In the genomic region with DNA sequence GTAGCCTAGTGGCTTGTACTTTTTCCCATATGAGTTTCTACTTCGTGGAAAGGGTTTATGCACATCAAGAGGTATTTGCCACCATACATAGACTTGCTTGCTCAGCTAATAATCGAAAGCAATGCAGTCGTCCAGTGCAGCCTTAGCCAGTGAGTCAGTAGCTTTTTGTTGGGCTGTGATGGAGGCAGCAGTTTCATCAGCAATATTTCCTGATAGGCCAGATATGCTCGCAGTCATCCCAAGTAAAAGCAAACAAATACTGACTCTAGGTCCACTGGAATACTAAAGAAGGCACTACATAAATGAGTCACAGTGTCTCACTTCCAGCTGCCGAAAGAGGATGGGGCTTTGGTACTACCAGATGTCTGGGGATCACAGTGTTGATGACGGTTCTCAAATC, we compare ENCODE assay signal across 9 cellular contexts. TPM values are rescaled to one million over a fixed set of nuclear protein-coding genes. Genes with fewer than 3 reads are reported as not detected.
DNase-seq lines count a peak whose midpoint lies in the region; TF ChIP-seq lines count a peak whose summit lies in the region.
"Had no signal": no experiment of that assay in that cellular context is flagged by ENCODE, and none has a peak within 500 bp of the region (broad histone marks: within the 10 kb centered on the region; RNA-seq: fewer than 3 reads in every experiment).

No MANE protein-coding gene starts in this region.

- no peak overlapping the region for H3K4ac ChIP-seq in mesenchymal stem cell (ENCODE audit: low read depth in 1 of 2, low read length in 2 of 2)

- H3K23ac ChIP-seq in mesenchymal stem cell (ENCODE audit: low read length in 2 of 2): no peak overlapping the region

- no peak overlapping the region for H3K18ac ChIP-seq in mesenchymal stem cell (ENCODE audit: low read depth in 1 of 2, low read length in 2 of 2)

- in situ Hi-C loops in brain microvascular endothelial cell (cut with HindIII; ENCODE audit: low pct_ligation_motif_present, low sequenced_read_pairs): no loop called here

- H2BK120ac ChIP-seq in mesenchymal stem cell (ENCODE audit: low read depth, low read length): no peak overlapping the region

- H2BK15ac ChIP-seq in mesenchymal stem cell (ENCODE audit: low read depth, poor library complexity, severe bottlenecking): no peak overlapping the region

- no peak overlapping the region for H2AFZ ChIP-seq in mesenchymal stem cell (ENCODE audit: low read depth, low read length)

- H3K9ac ChIP-seq in mesenchymal stem cell (ENCODE audit: low read length): no peak overlapping the region

- H2BK5ac ChIP-seq in mesenchymal stem cell (ENCODE audit: low read depth, low read length, poor library complexity, severe bottlenecking): no peak overlapping the region

- no peak overlapping the region for H3K14ac ChIP-seq in mesenchymal stem cell (ENCODE audit: low read length in 2 of 2)

- H2AK5ac ChIP-seq in mesenchymal stem cell (ENCODE audit: low read length, severe bottlenecking): no peak overlapping the region

- peak; percentile 82 for DNase-seq in AG10803 (ENCODE audit: low read depth)
- peak; percentile 57 for DNase-seq in HK-2 (ENCODE audit: unreplicated experiment)
- peak; percentile 96 for DNase-seq in brain microvascular endothelial cell
- peak; percentile 98 for DNase-seq in mesenchymal stem cell
- no peak for DNase-seq in effector CD4-positive, alpha-beta T cell
- DNase-seq in SK-N-DZ (ENCODE audit: low spot score): no peak
- no peak for DNase-seq in NCI-H2029 (lab: John Stamatoyannopoulos, UW)
- no peak for DNase-seq in MV-4-11 (lab: John Stamatoyannopoulos, UW)
- DNase-seq: aorta had no signal

- H4K8ac ChIP-seq in mesenchymal stem cell (ENCODE audit: low read length): no peak overlapping the region

- H3K4me1 ChIP-seq in mesenchymal stem cell (ENCODE audit: control insufficient read depth, insufficient read depth, low read depth, low read length): peaks cover 23% of the 10 kb centered on the region

- H4K91ac ChIP-seq in mesenchymal stem cell (ENCODE audit: low read length): no peak overlapping the region

- no peak overlapping the region for H2BK12ac ChIP-seq in mesenchymal stem cell (ENCODE audit: low read length in 2 of 2)

- no peak overlapping the region for H3K4me3 ChIP-seq in AG10803 (ENCODE audit: low read length)
- H3K4me3 ChIP-seq in brain microvascular endothelial cell (ENCODE audit: low read depth, low read length): no peak overlapping the region
- H3K4me3 ChIP-seq in mesenchymal stem cell (ENCODE audit: insufficient read depth in 1 of 2, low read depth in 1 of 2, low read length in 2 of 2): no peak overlapping the region

- 10% methylated on average over 5 of the region's 6 CpGs for WGBS in mesenchymal stem cell

- no peak for TF ChIP-seq CTCF in AG10803 (conservative IDR thresholded peaks at IDR 0.05; ENCODE audit: low read length)
- TF ChIP-seq CTCF in brain microvascular endothelial cell (IDR thresholded peaks at IDR 0.05; ENCODE audit: low read depth, low read length, missing control alignments): no peak

- H3K27ac ChIP-seq in brain microvascular endothelial cell (no peak overlapping the region), mesenchymal stem cell (ENCODE audit: low read length, poor library complexity, severe bottlenecking) (no peak overlapping the region)

- no peak overlapping the region for H3K4me2 ChIP-seq in mesenchymal stem cell (ENCODE audit: low read length, poor library complexity, severe bottlenecking)

- H3K27me3 ChIP-seq in brain microvascular endothelial cell (replicated peaks) (no peaks in the 10 kb centered on the region), mesenchymal stem cell (ENCODE audit: control insufficient read depth in 1 of 2, insufficient read depth in 1 of 2, low read length in 2 of 2) (no peaks in the 10 kb centered on the region)

- no peaks in the 10 kb centered on the region for H3K9me3 ChIP-seq in mesenchymal stem cell (ENCODE audit: control insufficient read depth, low read length)

- H3K36me3 ChIP-seq in brain microvascular endothelial cell (replicated peaks): no peaks in the 10 kb centered on the region
- no peaks in the 10 kb centered on the region for H3K36me3 ChIP-seq in mesenchymal stem cell (ENCODE audit: control insufficient read depth in 1 of 2, insufficient read depth in 2 of 2, low read depth in 1 of 2, low read length in 2 of 2)

- H3K79me1 ChIP-seq in mesenchymal stem cell (replicated peaks; ENCODE audit: low read length, poor library complexity, severe bottlenecking): peaks cover 7% of the 10 kb centered on the region

RNA-seq across cellular contexts. Expression of a gene that starts 2.1 kb away (rescaled TPM):
- 30.5 TPM for polyA plus RNA-seq in mesenchymal stem cell (2013, experiment 1 of 2)
- 31.1 TPM for polyA plus RNA-seq in mesenchymal stem cell (2013, experiment 2 of 2)
- 75.9 and 116 TPM in 2 replicates for polyA plus RNA-seq in SK-N-DZ (2014; cell fraction: cytosol; rRNA removed)
- 112 and 136 TPM in 2 replicates for polyA plus RNA-seq in SK-N-DZ (2014; cell fraction: nucleus; rRNA removed)

Comparison
In these comparisons a context has a peak if more than half of its experiments do, and no peak if none do; other contexts are left out.
1. DNase-seq: peak in AG10803 (single experiment), HK-2 (single experiment), brain microvascular endothelial cell (single experiment) and mesenchymal stem cell (single experiment); none in effector CD4-positive, alpha-beta T cell (single experiment), SK-N-DZ (single experiment), NCI-H2029 (single experiment) and MV-4-11 (single experiment).